17 cellular contexts compared by ENCODE assay signal in the genomic region with DNA sequence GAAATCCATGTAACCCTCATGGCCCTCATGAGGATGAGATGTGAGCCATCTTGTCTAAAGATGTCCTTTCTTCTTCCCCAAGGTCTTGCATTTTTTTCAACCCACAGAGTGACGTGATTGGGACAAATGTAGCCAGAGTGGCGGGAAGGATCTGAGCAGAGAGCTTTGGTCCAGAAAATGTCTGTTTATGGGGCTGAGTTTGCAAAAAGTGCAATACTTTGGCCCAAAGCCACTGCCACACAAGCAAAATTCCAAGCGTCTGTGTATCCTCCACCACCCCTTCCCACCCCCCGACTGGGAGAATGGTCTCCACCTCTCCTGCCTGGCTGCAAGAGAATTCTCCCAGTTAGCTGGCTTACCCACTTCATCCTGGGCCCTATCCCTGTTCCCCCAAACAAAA.
DNase-seq lines count a peak whose midpoint lies in the region; ATAC-seq and TF ChIP-seq lines count a peak whose summit lies in the region.
"Had no signal": no experiment of that assay in that cellular context is flagged by ENCODE, and none has a peak within 500 bp of the region (broad histone marks: within the 10 kb centered on the region; RNA-seq: fewer than 3 reads in every experiment).

No MANE protein-coding gene starts in this region.

- no peaks in the 10 kb centered on the region for H3K27me3 ChIP-seq in GM23338 (ENCODE audit: insufficient read depth)
- no peaks in the 10 kb centered on the region for H3K27me3 ChIP-seq in neuronal stem cell (ENCODE audit: control insufficient read depth in 3 of 3, insufficient read depth in 3 of 3, low read depth in 1 of 3, low read length in 3 of 3)
- H3K27me3 ChIP-seq: BLaER1 had no signal

- H3K4me2 ChIP-seq in GM23338: no peak overlapping the region
- H3K4me2 ChIP-seq in neuronal stem cell (ENCODE audit: insufficient read depth, low read length, poor library complexity, severe bottlenecking): no peak overlapping the region
- H3K4me2 ChIP-seq: BLaER1 had no signal

- H3K4me1 Mint-ChIP-seq in GM23338 (peaks cover 2% of the 10 kb centered on the region; the same call in 1 of the 3 replicates), chondrocyte (ENCODE audit: low read depth) (peaks cover 52% of the 10 kb centered on the region)
- no peaks in the 10 kb centered on the region for H3K4me1 Mint-ChIP-seq in stimulated activated effector memory CD8-positive, alpha-beta T cell treated with anti-CD3 and anti-CD28 coated beads, Interleukin-12 subunit alpha, Interleukin-12 subunit beta, amount 100 ng/mL, for 72 hours
- H3K4me1 Mint-ChIP-seq: CD14-positive monocyte; CD4-positive, alpha-beta memory T cell had no signal

- no peak overlapping the region for H2BK12ac ChIP-seq in neuronal stem cell (ENCODE audit: low read length)

- H3K4me1 ChIP-seq in GM23338 (ENCODE audit: insufficient read depth) (no peaks in the 10 kb centered on the region), neuronal stem cell (ENCODE audit: control insufficient read depth in 2 of 2, insufficient read depth in 1 of 2, low read depth in 1 of 2, low read length in 2 of 2) (peaks cover 0 to 7% of the 10 kb centered on the region in 2 donors)
- H3K4me1 ChIP-seq: BLaER1 had no signal

- WGBS in neuronal stem cell (ENCODE audit: extremely low coverage in 2 of 2, insufficient read length in 2 of 2, insufficient replicate concordance in 1 of 2), 2 donors: no CpG with 5 or more reads among the region's 4 CpGs

- H2AFZ ChIP-seq in GM23338: peak overlapping the region; percentile 57; the same call in 1 of the 2 replicates
- peak overlapping the region; percentile 39 for H2AFZ ChIP-seq in neuronal stem cell (ENCODE audit: low read length)

- H2AK5ac ChIP-seq in neuronal stem cell (ENCODE audit: low read depth, low read length): no peak overlapping the region

- peaks cover 5% of the 10 kb centered on the region; the same call in 1 of the 2 replicates for H3K9me2 ChIP-seq in GM23338 (ENCODE audit: insufficient read depth)

- peak overlapping the region; percentile 71 for H3K18ac ChIP-seq in neuronal stem cell (ENCODE audit: low read length)

- no peak overlapping the region for H3K27ac ChIP-seq in GM23338 (ENCODE audit: low read depth)
- no peak overlapping the region for H3K27ac ChIP-seq in neuronal stem cell (replicated peaks; ENCODE audit: low read length)
- H3K27ac ChIP-seq: BLaER1 had no signal

- H2BK120ac ChIP-seq in neuronal stem cell (ENCODE audit: low read depth, low read length): no peak overlapping the region

- no peak for TF ChIP-seq CTCF in GM23338 (conservative IDR thresholded peaks at IDR 0.05; ENCODE audit: low read depth in 2 of 2)
- no peak for TF ChIP-seq CTCF in chondrocyte (IDR thresholded peaks at IDR 0.05)

- no peaks in the 10 kb centered on the region for H3F3A ChIP-seq in GM23338 (replicated peaks; ENCODE audit: low read depth)

- H3K36me3 ChIP-seq in GM23338 (ENCODE audit: insufficient read depth) (no peaks in the 10 kb centered on the region), neuronal stem cell (replicated peaks in 1 of 2; ENCODE audit: control insufficient read depth in 2 of 2, insufficient read depth in 2 of 2, low read length in 2 of 2) (no peaks in the 10 kb centered on the region)
- H3K36me3 ChIP-seq: BLaER1 had no signal

- H3K4ac ChIP-seq in neuronal stem cell (ENCODE audit: low read length): no peak overlapping the region

- no peaks in the 10 kb centered on the region for H3K9me3 Mint-ChIP-seq in GM23338
- no peaks in the 10 kb centered on the region for H3K9me3 Mint-ChIP-seq in chondrocyte (ENCODE audit: low read depth)
- no peaks in the 10 kb centered on the region for H3K9me3 Mint-ChIP-seq in stimulated activated effector memory CD8-positive, alpha-beta T cell treated with anti-CD3 and anti-CD28 coated beads, Interleukin-12 subunit alpha, Interleukin-12 subunit beta, amount 100 ng/mL, for 72 hours
- H3K9me3 Mint-ChIP-seq: CD4-positive, alpha-beta memory T cell; HFFc6 had no signal

- H3K14ac ChIP-seq in neuronal stem cell (ENCODE audit: low read length): no peak overlapping the region

- H3K36me3 Mint-ChIP-seq in GM23338 (ENCODE audit: low read depth) (0 out of 3 replicates have a peak, but pooled peaks cover 3% of the 10 kb centered on the region), chondrocyte (ENCODE audit: low read depth) (no peaks in the 10 kb centered on the region)
- no peaks in the 10 kb centered on the region for H3K36me3 Mint-ChIP-seq in stimulated activated effector memory CD8-positive, alpha-beta T cell treated with anti-CD3 and anti-CD28 coated beads, Interleukin-12 subunit alpha, Interleukin-12 subunit beta, amount 100 ng/mL, for 72 hours
- H3K36me3 Mint-ChIP-seq: CD14-positive monocyte; CD4-positive, alpha-beta memory T cell had no signal

- H3K9me3 ChIP-seq in neuronal stem cell (replicated peaks in 1 of 2; ENCODE audit: control insufficient read depth in 2 of 2, insufficient read depth in 1 of 2, low read depth in 1 of 2, low read length in 2 of 2): no peaks in the 10 kb centered on the region
- H3K9me3 ChIP-seq: BLaER1 had no signal

- peaks cover 6% of the 10 kb centered on the region for H3K27me3 Mint-ChIP-seq in GM23338 (ENCODE audit: insufficient read depth, low read depth, poor library complexity)
- no peaks in the 10 kb centered on the region for H3K27me3 Mint-ChIP-seq in chondrocyte (ENCODE audit: low read depth)

- DNase-seq in GM23338 (ENCODE audit: low spot score) (no peak), chondrocyte (ENCODE audit: low spot score) (no peak), neuronal stem cell (ENCODE audit: low spot score) (no peak), SW480 (ENCODE audit: low spot score) (no peak)
- no peak for DNase-seq in activated CD4-positive, alpha-beta T cell treated with anti-CD3 and anti-CD28 coated beads for 48 hours
- no peak for DNase-seq in stimulated activated effector memory CD8-positive, alpha-beta T cell treated with anti-CD3 and anti-CD28 coated beads, Interleukin-12 subunit alpha, Interleukin-12 subunit beta, amount 100 ng/mL, for 72 hours (ENCODE audit: low spot score in 2 of 2)
- no peak for DNase-seq in activated CD4-positive, alpha-beta T cell treated with anti-CD3 and anti-CD28 coated beads, Interleukin-2, amount 50 U/mL, for 48 hours
- DNase-seq: ACHN; CD4-positive, alpha-beta memory T cell; DMS153; DMS79; GF-D8; HFFc6; KG1 had no signal

- H3K4me3 ChIP-seq in GM23338 (no peak overlapping the region), neuronal stem cell (ENCODE audit: low read length in 2 of 2) (no peak overlapping the region)
- H3K4me3 ChIP-seq: BLaER1 had no signal

- no peak for ATAC-seq in GM23338
- ATAC-seq in stimulated activated effector memory CD8-positive, alpha-beta T cell treated with anti-CD3 and anti-CD28 coated beads, Interleukin-12 subunit alpha, Interleukin-12 subunit beta, amount 100 ng/mL, for 72 hours: no peak
- ATAC-seq: HepG2 had no signal

- no peak overlapping the region for H3K23ac ChIP-seq in neuronal stem cell (ENCODE audit: low read depth, low read length, poor library complexity)

- H2BK15ac ChIP-seq in neuronal stem cell (ENCODE audit: low read length): peak overlapping the region; percentile 12

- H3K9ac ChIP-seq in neuronal stem cell (ENCODE audit: low read depth, low read length, poor library complexity): no peak overlapping the region
- H3K9ac ChIP-seq: BLaER1 had no signal

- H3K4me3 Mint-ChIP-seq in GM23338 (no peak overlapping the region), chondrocyte (ENCODE audit: unreplicated experiment) (no peak overlapping the region)
- H3K4me3 Mint-ChIP-seq in stimulated activated effector memory CD8-positive, alpha-beta T cell treated with anti-CD3 and anti-CD28 coated beads, Interleukin-12 subunit alpha, Interleukin-12 subunit beta, amount 100 ng/mL, for 72 hours: no peak overlapping the region
- H3K4me3 Mint-ChIP-seq: CD14-positive monocyte; CD4-positive, alpha-beta memory T cell; HFFc6 had no signal

- no peaks in the 10 kb centered on the region for H3K79me1 ChIP-seq in neuronal stem cell (ENCODE audit: low read depth, low read length)

- no peaks in the 10 kb centered on the region for H3K79me2 ChIP-seq in GM23338 (replicated peaks; ENCODE audit: insufficient read depth)

- H4K91ac ChIP-seq in neuronal stem cell (ENCODE audit: low read depth, low read length, poor library complexity): no peak overlapping the region

- H4K8ac ChIP-seq in neuronal stem cell (ENCODE audit: low read depth, low read length): no peak overlapping the region

- no peak overlapping the region for H2BK5ac ChIP-seq in neuronal stem cell (ENCODE audit: low read length)

- H3K27ac Mint-ChIP-seq in GM23338 (no peak overlapping the region), chondrocyte (ENCODE audit: unreplicated experiment) (peak overlapping the region; percentile 75)
- no peak overlapping the region for H3K27ac Mint-ChIP-seq in stimulated activated effector memory CD8-positive, alpha-beta T cell treated with anti-CD3 and anti-CD28 coated beads, Interleukin-12 subunit alpha, Interleukin-12 subunit beta, amount 100 ng/mL, for 72 hours
- H3K27ac Mint-ChIP-seq: CD14-positive monocyte; CD4-positive, alpha-beta memory T cell; HFFc6 had no signal

- H4K20me1 ChIP-seq in GM23338 (replicated peaks; ENCODE audit: insufficient read depth): no peaks in the 10 kb centered on the region
- H4K20me1 ChIP-seq: BLaER1 had no signal
